1 cellular context compared by ENCODE assay signal in the genomic region with DNA sequence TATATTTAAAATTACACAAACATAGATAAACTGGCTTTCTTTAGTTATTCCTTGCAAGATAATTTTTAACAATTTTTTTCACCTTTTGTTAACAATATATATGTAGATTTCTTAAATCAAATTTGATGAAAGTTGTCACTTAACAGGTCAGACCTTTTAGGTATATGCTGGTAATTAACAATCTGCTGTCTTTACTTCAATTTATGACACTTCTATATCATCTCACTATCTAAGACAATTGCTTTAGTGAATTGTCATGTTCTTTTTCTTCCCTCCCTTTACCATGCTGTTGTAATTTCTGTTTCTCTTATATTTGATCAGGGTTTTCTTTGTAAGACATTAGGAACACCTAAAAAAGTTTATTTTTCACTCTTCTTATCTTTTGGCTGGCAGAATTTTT.
TF ChIP-seq lines count a peak whose summit lies in the region.

No MANE protein-coding gene starts in this region.

TF ChIP-seq in SK-N-SH, 30 proteins besides CTCF, POLR2A, EP300 and RAD21 (continued from another document):
- TF ChIP-seq EZH2phosphoT487 (IDR thresholded peaks at IDR 0.05; ENCODE audit: borderline replicate concordance, low read depth) (no peak), IRF3 (IDR thresholded peaks at IDR 0.05; ENCODE audit: low read depth, low read length) (no peak), YY1 (IDR thresholded peaks at IDR 0.05; ENCODE audit: low read depth) (no peak), USF1 (IDR thresholded peaks at IDR 0.05; ENCODE audit: borderline replicate concordance, low read depth) (no peak), NRF1 (IDR thresholded peaks at IDR 0.05; ENCODE audit: low read depth, low read length) (no peak)
TF ChIP-seq in SK-N-SH: peak in this region for 0.
